ENCODE assay signal across 1 cellular context in genomic region chr9:130998596-130999264, GRCh38.
TF ChIP-seq lines count a peak whose summit lies in the region.

No MANE protein-coding gene starts in this region.

TF ChIP-seq in HepG2, 621 proteins besides CTCF, POLR2A, EP300 and RAD21 (continued from another document):
- TF ChIP-seq ZNF770 (CRISPR knock-in tag; IDR thresholded peaks at IDR 0.05) (0 out of 2 replicates have a peak, but pooled peaks have one; percentile 21), ZNF678 (CRISPR knock-in tag; IDR thresholded peaks at IDR 0.05) (no peak), HMGA1 (CRISPR knock-in tag; conservative IDR thresholded peaks at IDR 0.05) (no peak), ZNF704 (CRISPR knock-in tag; IDR thresholded peaks at IDR 0.05; ENCODE audit: borderline replicate concordance) (no peak), TFE3 (CRISPR knock-in tag; IDR thresholded peaks at IDR 0.05) (no peak), ZNF460 (CRISPR knock-in tag; IDR thresholded peaks at IDR 0.05; ENCODE audit: borderline replicate concordance) (no peak), ZFP91 (CRISPR knock-in tag; IDR thresholded peaks at IDR 0.05; ENCODE audit: borderline replicate concordance) (peak; percentile 7; the same call in 1 of the 2 replicates), ZFX (CRISPR knock-in tag; IDR thresholded peaks at IDR 0.05; ENCODE audit: low read depth) (peak; percentile 9; the same call in 1 of the 2 replicates), ZNF326 (CRISPR knock-in tag; IDR thresholded peaks at IDR 0.05; ENCODE audit: borderline replicate concordance) (no peak), ZNF143 (CRISPR knock-in tag; IDR thresholded peaks at IDR 0.05) (no peak), KDM3A (CRISPR knock-in tag; IDR thresholded peaks at IDR 0.05; ENCODE audit: low read depth) (no peak), NBN (conservative IDR thresholded peaks at IDR 0.05) (no peak), ZSCAN31 (CRISPR knock-in tag; IDR thresholded peaks at IDR 0.05; ENCODE audit: low read depth) (no peak), KDM6A (CRISPR knock-in tag; IDR thresholded peaks at IDR 0.05; ENCODE audit: low read depth) (no peak), CEBPB (IDR thresholded peaks at IDR 0.05; ENCODE audit: borderline replicate concordance, low read depth, low read length) (peak; percentile 6; the same call in 1 of the 2 replicates), CHD4 (IDR thresholded peaks at IDR 0.05; ENCODE audit: borderline replicate concordance, low read length) (no peak), TGIF2 (CRISPR knock-in tag; IDR thresholded peaks at IDR 0.05) (no peak), KDM5A (IDR thresholded peaks at IDR 0.05; ENCODE audit: borderline replicate concordance, low read length) (no peak), ZNF883 (CRISPR knock-in tag; IDR thresholded peaks at IDR 0.05; ENCODE audit: not compliant biosample characterization) (no peak), PAXIP1 (CRISPR knock-in tag; conservative IDR thresholded peaks at IDR 0.05) (no peak), TRAFD1 (CRISPR knock-in tag; IDR thresholded peaks at IDR 0.05; ENCODE audit: borderline replicate concordance) (no peak), MYPOP (CRISPR knock-in tag; IDR thresholded peaks at IDR 0.05) (no peak), ETS1 (CRISPR knock-in tag; IDR thresholded peaks at IDR 0.05) (no peak), ZNF503 (CRISPR knock-in tag; IDR thresholded peaks at IDR 0.05) (no peak), ATF4 (CRISPR knock-in tag; IDR thresholded peaks at IDR 0.05) (no peak), ZNF776 (CRISPR knock-in tag; IDR thresholded peaks at IDR 0.05) (0 out of 2 replicates have a peak, but pooled peaks have one; percentile 16), DNMT1 (CRISPR knock-in tag; IDR thresholded peaks at IDR 0.05) (no peak), ZNF558 (CRISPR knock-in tag; IDR thresholded peaks at IDR 0.05; ENCODE audit: borderline replicate concordance) (no peak), SNAI1 (CRISPR knock-in tag; IDR thresholded peaks at IDR 0.05; ENCODE audit: borderline replicate concordance) (no peak), REL (CRISPR knock-in tag; conservative IDR thresholded peaks at IDR 0.05) (no peak), MXD4 (CRISPR knock-in tag; IDR thresholded peaks at IDR 0.05) (no peak), ATF7-NPFF (CRISPR knock-in tag; IDR thresholded peaks at IDR 0.05; ENCODE audit: low read depth) (no peak), KDM2A (CRISPR knock-in tag; IDR thresholded peaks at IDR 0.05; ENCODE audit: borderline replicate concordance, low read depth) (0 out of 2 replicates have a peak, but pooled peaks have one; percentile 2), NR2C2 (CRISPR knock-in tag; IDR thresholded peaks at IDR 0.05; ENCODE audit: borderline replicate concordance) (no peak), CBX2 (IDR thresholded peaks at IDR 0.05; ENCODE audit: low read depth, low read length) (no peak), CBX2 (CRISPR knock-in tag; IDR thresholded peaks at IDR 0.05; ENCODE audit: low read depth) (no peak)
